Comparison of ENCODE assay signal across 8 cellular contexts in the genomic region with DNA sequence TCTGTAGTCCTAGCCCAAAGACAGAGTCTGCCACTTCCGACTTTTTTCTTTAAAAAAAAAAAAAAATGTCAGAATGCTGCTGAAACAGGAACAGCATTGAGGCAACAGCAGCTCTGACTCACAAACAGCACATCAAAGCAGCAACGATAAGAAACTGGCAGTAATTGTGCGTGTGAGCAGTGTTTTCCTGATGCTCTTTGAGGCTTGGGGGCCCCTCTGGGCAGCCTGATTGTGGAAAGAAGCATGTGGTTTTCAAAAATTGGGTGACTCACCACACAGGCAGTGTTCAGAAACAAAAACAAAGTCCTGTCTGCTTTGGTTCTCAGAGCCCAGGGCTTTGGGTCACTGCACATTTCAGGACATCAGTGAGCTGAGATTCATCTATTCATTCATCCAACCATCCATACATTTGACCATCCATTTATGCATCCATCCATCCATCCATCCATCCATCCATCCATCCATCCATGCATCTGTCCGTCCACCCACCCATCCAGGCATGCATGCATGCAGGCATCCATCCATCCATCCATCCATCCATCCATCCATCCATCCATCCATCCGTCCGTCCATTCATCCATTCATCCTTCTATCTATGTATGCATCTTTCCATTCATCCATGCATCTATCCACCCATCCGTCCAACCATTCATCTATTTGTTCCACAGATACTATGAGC.
DNase-seq lines count a peak whose midpoint lies in the region; ATAC-seq and TF ChIP-seq lines count a peak whose summit lies in the region.

No MANE protein-coding gene starts in this region.

- peak overlapping the region; percentile 37 for H3K4ac ChIP-seq in IMR-90 (ENCODE audit: low read depth, low read length)

- no peak overlapping the region for H3K4me3 ChIP-seq in IMR-90 (ENCODE audit: insufficient read depth, low read depth, low read length)

- no CpG with 5 or more reads among the region's 7 CpGs for WGBS in IMR-90 (ENCODE audit: extremely low coverage in 2 of 2, insufficient read length in 1 of 2), 2 experiments

- H4K20me1 ChIP-seq in IMR-90 (ENCODE audit: insufficient read depth, low read length): peaks cover 4% of the 10 kb centered on the region; the same call in 1 of the 2 replicates

- intact Hi-C loops in IMR-90 (cut with micrococcal nuclease) (loop anchor here (2.0 to 10.0 kb wide), 3 partner anchors 94 to 334 kb away; a partner anchor contains a TSS), activated B cell treated with CpG ODN at 0.5 μM for 24 hours (cut with micrococcal nuclease) (loop anchor here (1.0 to 5.0 kb wide), 3 partner anchors 120 to 969 kb away; no protein-coding TSS in a partner anchor), MCF 10A (cut with micrococcal nuclease) (loop anchor here (2.0 kb wide), 1 partner anchor 336 kb away; a partner anchor contains a TSS)

- TF ChIP-seq POLR2A in IMR-90 (IDR thresholded peaks at IDR 0.05; ENCODE audit: low read depth, low read length): no peak

- POLR2A ChIA-PET in IMR-90 (lab: Charles Lee; ENCODE audit: unreplicated experiment) (interaction anchor here (0.6 kb wide), 1 partner anchor 16 kb away, joined by 9 read pairs; no protein-coding TSS in a partner anchor), activated B cell treated with CpG ODN at 0.5 μM for 24 hours (lab: Charles Lee) (interaction anchor here (0.6 to 3.1 kb wide), 11 partner anchors 121 to 743 kb away, joined by 3 to 16 read pairs (median 3); a partner anchor contains a TSS), MCF 10A (lab: Yijun Ruan, JAX) (interaction anchor here (0.7 kb wide), 1 partner anchor 95 kb away, joined by 3 read pairs; no protein-coding TSS in a partner anchor)

- DNase-seq in IMR-90 (peak; percentile 99), activated B cell treated with CpG ODN at 0.5 μM for 24 hours (peak; percentile 41), MCF 10A (ENCODE audit: unreplicated experiment) (peak; percentile 97), memory B cell (ENCODE audit: low spot score in 2 of 2) (peak in 1 of 2 donors; percentile 16), NCI-H1092 treated with DMSO at 0.1 percent for 48 hours (lab: John Stamatoyannopoulos, UW) (no peak), COR-L47 (lab: John Stamatoyannopoulos, UW) (no peak)
- DNase-seq in stimulated activated CD8-positive, alpha-beta memory T cell treated with anti-CD3 and anti-CD28 coated beads, Interleukin-7, amount 100 ng/mL, for 24 hours (ENCODE audit: low read depth): peak; percentile 47

- no peaks in the 10 kb centered on the region for H3K9me3 Mint-ChIP-seq in activated B cell treated with CpG ODN at 0.5 μM for 24 hours
- no peaks in the 10 kb centered on the region for H3K9me3 Mint-ChIP-seq in MCF 10A (ENCODE audit: unreplicated experiment)
- peaks cover 3% of the 10 kb centered on the region for H3K9me3 Mint-ChIP-seq in memory B cell

- in situ Hi-C loops in IMR-90 (cut with MboI; ENCODE audit: low sequenced_read_pairs): no loop called here

- peak overlapping the region; percentile 73 for H2BK120ac ChIP-seq in IMR-90 (ENCODE audit: low read depth, low read length)

- peaks cover 7% of the 10 kb centered on the region for H3K9me1 ChIP-seq in IMR-90 (ENCODE audit: insufficient read depth, low read length)

- H2AFZ ChIP-seq in IMR-90 (replicated peaks; ENCODE audit: low read length, poor library complexity): no peak overlapping the region

- peaks cover 12% of the 10 kb centered on the region for H3K4me1 ChIP-seq in IMR-90 (ENCODE audit: control insufficient read depth, insufficient read depth, low read length)

- no peak overlapping the region for H4K8ac ChIP-seq in IMR-90 (ENCODE audit: low read depth in 2 of 2, low read length in 2 of 2)

- H3K23ac ChIP-seq in IMR-90 (ENCODE audit: low read depth, low read length): no peak overlapping the region

- H2BK15ac ChIP-seq in IMR-90 (ENCODE audit: low read depth, low read length): no peak overlapping the region; the same call in 2 of the 3 replicates

- no peak overlapping the region for H2AK9ac ChIP-seq in IMR-90 (replicated peaks; ENCODE audit: low read depth, low read length, poor library complexity)

- CTCF ChIA-PET in IMR-90 (lab: Yijun Ruan, JAX) (interaction anchor here (0.7 to 1.0 kb wide), 2 partner anchors 15 to 120 kb away, joined by 3 read pairs; no protein-coding TSS in a partner anchor), activated B cell treated with CpG ODN at 0.5 μM for 24 hours (lab: Charles Lee) (interaction anchor here (1.0 kb wide), 1 partner anchor 11 kb away, joined by 3 read pairs; no protein-coding TSS in a partner anchor), MCF 10A (lab: Yijun Ruan, JAX) (interaction anchor here (0.7 kb wide), 1 partner anchor 261 kb away, joined by 3 read pairs; no protein-coding TSS in a partner anchor)

- TF ChIP-seq CTCF in IMR-90 (conservative IDR thresholded peaks at IDR 0.05; ENCODE audit: low read depth, low read length) (no peak), activated B cell treated with CpG ODN at 0.5 μM for 24 hours (IDR thresholded peaks at IDR 0.05) (no peak), MCF 10A (IDR thresholded peaks at IDR 0.05; ENCODE audit: unreplicated experiment) (no peak)

- peak overlapping the region; percentile 11 for H3K4me3 Mint-ChIP-seq in activated B cell treated with CpG ODN at 0.5 μM for 24 hours
- no peak overlapping the region for H3K4me3 Mint-ChIP-seq in MCF 10A (ENCODE audit: unreplicated experiment)
- H3K4me3 Mint-ChIP-seq in memory B cell: peak overlapping the region; percentile 35

- no peak overlapping the region for H3K9ac ChIP-seq in IMR-90 (ENCODE audit: low read depth, low read length)

- BruUV-seq in IMR-90 (replicated peaks; lab: Mats Ljungman, UMichigan): no TSS peak
- BruUV-seq in MCF 10A (replicated peaks; lab: Mats Ljungman, UMichigan): no TSS peak

- H3K36me3 Mint-ChIP-seq in activated B cell treated with CpG ODN at 0.5 μM for 24 hours (ENCODE audit: low read depth) (no peaks in the 10 kb centered on the region), MCF 10A (ENCODE audit: insufficient read depth, unreplicated experiment) (no peaks in the 10 kb centered on the region), memory B cell (no peaks in the 10 kb centered on the region)

- H4K91ac ChIP-seq in IMR-90 (ENCODE audit: insufficient read depth, low read depth, low read length): no peak overlapping the region

- H3K27ac ChIP-seq in IMR-90 (ENCODE audit: insufficient read depth, low read length): no peak overlapping the region

- peak overlapping the region; percentile 45; the same call in 1 of the 2 replicates for H3K4me2 ChIP-seq in IMR-90 (ENCODE audit: low read depth, low read length)

- no peak overlapping the region for H3K56ac ChIP-seq in IMR-90 (ENCODE audit: extremely low read depth, insufficient read depth, low read length)

- H2BK5ac ChIP-seq in IMR-90 (ENCODE audit: low read depth, low read length, poor library complexity, severe bottlenecking): no peak overlapping the region

- no peak overlapping the region for H3K14ac ChIP-seq in IMR-90 (replicated peaks; ENCODE audit: low read depth, low read length)

- H3K4me1 Mint-ChIP-seq in activated B cell treated with CpG ODN at 0.5 μM for 24 hours (peaks cover 74% of the 10 kb centered on the region), MCF 10A (ENCODE audit: insufficient read depth, unreplicated experiment) (peaks cover 23% of the 10 kb centered on the region), memory B cell (peaks cover 57% of the 10 kb centered on the region)

- ATAC-seq in GM18909 (IDR thresholded peaks at IDR 0.05; ENCODE audit: poor library complexity, unreplicated experiment): peak; percentile 74
- ATAC-seq in IMR-90 (ENCODE audit: low read depth): peak; percentile 90
- ATAC-seq in activated B cell treated with CpG ODN at 0.5 μM for 24 hours (ENCODE audit: low read depth): peak; percentile 71
- ATAC-seq in memory B cell (ENCODE audit: low read depth): peak; percentile 46

- dilution Hi-C loops in IMR-90 (cut with HindIII; ENCODE audit: low sequenced_read_pairs, unreplicated experiment): no loop called here

- H3K27me3 ChIP-seq in IMR-90 (ENCODE audit: control insufficient read depth, insufficient read depth, low read length): peaks cover 1% of the 10 kb centered on the region

- TF ChIP-seq RAD21 in IMR-90 (IDR thresholded peaks at IDR 0.05; ENCODE audit: low read length): no peak

- H2AK5ac ChIP-seq in IMR-90 (ENCODE audit: low read depth, low read length): peak overlapping the region; percentile 67; the same call in 1 of the 2 replicates

- H3K27me3 Mint-ChIP-seq in activated B cell treated with CpG ODN at 0.5 μM for 24 hours: no peaks in the 10 kb centered on the region
- H3K27me3 Mint-ChIP-seq in MCF 10A (ENCODE audit: insufficient read depth, unreplicated experiment): no peaks in the 10 kb centered on the region
- no peaks in the 10 kb centered on the region for H3K27me3 Mint-ChIP-seq in memory B cell

- H3K9me3 ChIP-seq in IMR-90 (ENCODE audit: control insufficient read depth, insufficient read depth, low read length): no peaks in the 10 kb centered on the region

- peak overlapping the region; percentile 86; the same call in 1 of the 2 replicates for H2BK20ac ChIP-seq in IMR-90 (ENCODE audit: low read depth, low read length)

- H3K18ac ChIP-seq in IMR-90 (ENCODE audit: low read depth, low read length): no peak overlapping the region

- H3K36me3 ChIP-seq in IMR-90 (ENCODE audit: control insufficient read depth, insufficient read depth, low read length): no peaks in the 10 kb centered on the region

- H3K79me1 ChIP-seq in IMR-90 (ENCODE audit: low read depth in 1 of 2, low read length in 2 of 2): no peaks in the 10 kb centered on the region

- no peak overlapping the region for H4K5ac ChIP-seq in IMR-90 (ENCODE audit: low read depth, low read length)

- H3K27ac Mint-ChIP-seq in activated B cell treated with CpG ODN at 0.5 μM for 24 hours (peak overlapping the region; percentile 57), MCF 10A (ENCODE audit: low read depth, unreplicated experiment) (peak overlapping the region; percentile 73), memory B cell (no peak overlapping the region)

TF ChIP-seq in IMR-90, 13 proteins besides CTCF, POLR2A, EP300 and RAD21 (continues in another document):
- TF ChIP-seq CEBPB (IDR thresholded peaks at IDR 0.05; ENCODE audit: low read depth, low read length): peak; percentile 92
- TF ChIP-seq RCOR1 (IDR thresholded peaks at IDR 0.05; ENCODE audit: insufficient replicate concordance, low read length): no peak
- TF ChIP-seq RFX5 (IDR thresholded peaks at IDR 0.05; ENCODE audit: low read depth, low read length): no peak
- TF ChIP-seq BHLHE40 (IDR thresholded peaks at IDR 0.05; ENCODE audit: low read depth, low read length): peak; percentile 84
- TF ChIP-seq FOS (IDR thresholded peaks at IDR 0.05; ENCODE audit: low read depth, low read length): peak; percentile 98
- TF ChIP-seq, protein P1, sequence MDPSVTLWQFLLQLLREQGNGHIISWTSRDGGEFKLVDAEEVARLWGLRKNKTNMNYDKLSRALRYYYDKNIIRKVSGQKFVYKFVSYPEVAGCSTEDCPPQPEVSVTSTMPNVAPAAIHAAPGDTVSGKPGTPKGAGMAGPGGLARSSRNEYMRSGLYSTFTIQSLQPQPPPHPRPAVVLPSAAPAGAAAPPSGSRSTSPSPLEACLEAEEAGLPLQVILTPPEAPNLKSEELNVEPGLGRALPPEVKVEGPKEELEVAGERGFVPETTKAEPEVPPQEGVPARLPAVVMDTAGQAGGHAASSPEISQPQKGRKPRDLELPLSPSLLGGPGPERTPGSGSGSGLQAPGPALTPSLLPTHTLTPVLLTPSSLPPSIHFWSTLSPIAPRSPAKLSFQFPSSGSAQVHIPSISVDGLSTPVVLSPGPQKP (IDR thresholded peaks at IDR 0.05; ENCODE audit: borderline replicate concordance, low read depth, low read length): no peak

Comparison
In these comparisons a context has a peak if more than half of its experiments do, and no peak if none do; other contexts are left out.
1. DNase-seq: peak in IMR-90 (single experiment), activated B cell treated with CpG ODN at 0.5 μM for 24 hours (single experiment), MCF 10A (single experiment) and stimulated activated CD8-positive, alpha-beta memory T cell treated with anti-CD3 and anti-CD28 coated beads, Interleukin-7, amount 100 ng/mL, for 24 hours (single experiment); none in NCI-H1092 treated with DMSO at 0.1 percent for 48 hours (single experiment) and COR-L47 (single experiment).
2. Peak in every context shown above with its lines, with median percentiles within 50 percentile points of each other: ATAC-seq.